8 cellular contexts compared by ENCODE assay signal in the genomic region with DNA sequence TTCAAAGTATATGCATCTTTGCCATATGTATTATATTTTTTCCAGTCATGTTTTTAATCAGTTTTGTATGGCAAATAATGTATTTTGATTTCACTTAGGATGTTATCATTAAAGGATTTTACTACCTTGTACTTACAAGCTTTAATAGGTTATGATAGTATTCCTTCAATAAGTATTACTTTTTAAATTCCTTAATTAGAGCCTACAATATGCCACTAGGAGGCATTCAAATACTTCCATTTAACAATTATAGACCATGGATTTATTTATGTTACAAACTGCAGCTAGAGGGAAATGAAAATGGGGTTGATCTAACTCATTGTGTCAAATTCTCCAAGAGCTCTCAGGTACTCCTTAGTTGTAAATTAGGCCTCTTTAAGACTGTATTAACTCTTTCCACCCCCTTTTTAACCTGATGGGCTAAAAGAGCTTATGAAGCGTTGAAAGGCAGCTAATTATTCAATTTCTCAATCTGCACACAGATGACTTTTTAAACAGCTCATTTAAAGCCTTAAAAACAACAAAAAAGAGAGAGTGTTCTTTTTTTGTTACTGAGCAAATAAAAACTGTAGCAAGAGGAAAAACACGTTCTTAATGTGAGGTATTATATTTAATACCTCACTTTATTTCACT.
A peak's percentile ranks its signal among the peaks of the same experiment; 100 is the strongest.
DNase-seq lines count a peak whose midpoint lies in the region; ATAC-seq and TF ChIP-seq lines count a peak whose summit lies in the region.

No MANE protein-coding gene starts in this region.

- H3K36me3 Mint-ChIP-seq in natural killer cell (no peaks in the 10 kb centered on the region), Calu3 (ENCODE audit: insufficient read depth, unreplicated experiment) (no peaks in the 10 kb centered on the region)

- no peaks in the 10 kb centered on the region for H3K9me3 Mint-ChIP-seq in natural killer cell
- peaks cover 2% of the 10 kb centered on the region for H3K9me3 Mint-ChIP-seq in Calu3 (ENCODE audit: low read depth, unreplicated experiment)

- H3K27ac Mint-ChIP-seq in natural killer cell (no peak overlapping the region), Calu3 (ENCODE audit: unreplicated experiment) (no peak overlapping the region)

- H3K27me3 Mint-ChIP-seq in natural killer cell (ENCODE audit: low read depth in 2 of 2): no peaks in the 10 kb centered on the region
- no peaks in the 10 kb centered on the region for H3K27me3 Mint-ChIP-seq in Calu3 (ENCODE audit: unreplicated experiment)

- peaks cover 0 to 15% of the 10 kb centered on the region in 2 donors for H3K4me1 Mint-ChIP-seq in natural killer cell
- H3K4me1 Mint-ChIP-seq in Calu3 (ENCODE audit: low read depth, unreplicated experiment): peaks cover 8% of the 10 kb centered on the region

- no TSS peak for BruUV-seq in Calu3 (replicated peaks; lab: Mats Ljungman, UMichigan)

- DNase-seq in GM12865 (ENCODE audit: low read depth): no peak
- DNase-seq in NCI-H524 treated with DMSO at 0.1 percent for 48 hours (lab: John Stamatoyannopoulos, UW): peak; percentile 48
- DNase-seq in dermis microvascular lymphatic vessel endothelial cell (ENCODE audit: low read depth in 2 of 2): peak; percentile 10 to 30
- peak; percentile 14 for DNase-seq in pons (ENCODE audit: low spot score)
- DNase-seq in natural killer cell: no peak
- DNase-seq in activated CD8-positive, alpha-beta memory T cell treated with anti-CD3 and anti-CD28 coated beads, Interleukin-2, amount 50 U/mL, for 4 hours: no peak
- DNase-seq in Calu3: no peak

- ATAC-seq in natural killer cell: no peak
- ATAC-seq in GM21447 (IDR thresholded peaks at IDR 0.05; ENCODE audit: unreplicated experiment): no peak

- intact Hi-C loops in natural killer cell (cut with micrococcal nuclease): loop anchor here (10.0 kb wide), 1 partner anchor 846 kb away; no protein-coding TSS in a partner anchor
- intact Hi-C loops in Calu3 (cut with micrococcal nuclease; ENCODE audit: unreplicated experiment): loop anchor here (1.0 to 10.0 kb wide), 7 partner anchors 73 to 1063 kb away; partner anchors contain the start of genes DENND1B, LHX9 and NEK7

- TF ChIP-seq CTCF in GM12865 (IDR thresholded peaks at IDR 0.05; ENCODE audit: insufficient read depth, low read depth, low read length, missing control alignments) (peak; percentile 10), natural killer cell (IDR thresholded peaks at IDR 0.05) (no peak), Calu3 (IDR thresholded peaks at IDR 0.05; ENCODE audit: unreplicated experiment) (no peak)

- no peak overlapping the region for H3K4me3 ChIP-seq in GM12865 (ENCODE audit: low read depth, low read length)

- CTCF ChIA-PET in Calu3 (lab: Charles Lee): interaction anchor here (0.9 to 2.4 kb wide), 4 partner anchors 74 to 296 kb away, joined by 4 to 22 read pairs (median 4); partner anchors contain the start of gene C1orf53

- no peak overlapping the region for H3K4me3 Mint-ChIP-seq in natural killer cell
- no peak overlapping the region for H3K4me3 Mint-ChIP-seq in Calu3 (ENCODE audit: low read depth, unreplicated experiment)

Comparison
In these comparisons a context has a peak if more than half of its experiments do, and no peak if none do; other contexts are left out.
1. DNase-seq: peak in NCI-H524 treated with DMSO at 0.1 percent for 48 hours (single experiment), dermis microvascular lymphatic vessel endothelial cell (2 of 2) and pons (single experiment); none in GM12865 (single experiment), natural killer cell (single experiment), activated CD8-positive, alpha-beta memory T cell treated with anti-CD3 and anti-CD28 coated beads, Interleukin-2, amount 50 U/mL, for 4 hours (single experiment) and Calu3 (single experiment).